8 cellular contexts compared by ENCODE assay signal in the genomic region with DNA sequence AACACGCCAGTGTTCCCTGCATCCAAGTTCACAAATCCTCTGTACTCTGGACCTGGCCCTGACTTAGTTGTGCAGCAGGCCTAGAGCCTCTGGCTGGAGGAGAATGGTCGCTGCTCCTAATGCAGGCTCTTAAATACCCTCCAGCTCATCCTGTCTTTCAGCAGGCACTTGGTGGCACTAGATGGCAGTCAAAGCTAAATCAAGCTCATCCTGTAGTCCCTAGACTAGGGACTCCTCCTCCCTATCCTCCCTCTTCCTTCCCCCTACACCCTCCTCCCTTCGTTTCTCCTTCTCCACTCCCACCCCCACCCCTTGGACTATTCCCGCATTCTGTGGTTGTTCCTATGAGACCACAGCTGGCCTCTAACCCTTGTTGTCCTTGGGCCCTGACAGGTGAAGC. TPM values are rescaled to one million over a fixed set of nuclear protein-coding genes. Genes with fewer than 3 reads are reported as not detected.
DNase-seq lines count a peak whose midpoint lies in the region; ATAC-seq and TF ChIP-seq lines count a peak whose summit lies in the region.

No MANE protein-coding gene starts in this region.

- H3K27me3 Mint-ChIP-seq in Caco-2 (ENCODE audit: insufficient read depth, unreplicated experiment): peaks cover 5% of the 10 kb centered on the region

- no peak overlapping the region for H3K27ac ChIP-seq in WERI-Rb-1

- POLR2A ChIA-PET in Caco-2 (lab: Charles Lee): no interaction called here

- H3K36me3 ChIP-seq in Caco-2 (ENCODE audit: control insufficient read depth, insufficient read depth, low read length): no peaks in the 10 kb centered on the region
- no peaks in the 10 kb centered on the region; the same call in 1 of the 2 replicates for H3K36me3 ChIP-seq in WERI-Rb-1

- H3K27ac Mint-ChIP-seq in Caco-2 (ENCODE audit: unreplicated experiment): no peak overlapping the region

- no peaks in the 10 kb centered on the region for H3K4me1 ChIP-seq in Caco-2

- no TSS peak for BruUV-seq in Caco-2 (replicated peaks; lab: Mats Ljungman, UMichigan)

- H3K27me3 ChIP-seq in Caco-2 (replicated peaks; ENCODE audit: control insufficient read depth, insufficient read depth, low read length) (no peaks in the 10 kb centered on the region), WERI-Rb-1 (ENCODE audit: insufficient read depth, low read depth, severe bottlenecking) (no peaks in the 10 kb centered on the region)

- no peak for ATAC-seq in GM19455 (IDR thresholded peaks at IDR 0.05; ENCODE audit: unreplicated experiment)
- ATAC-seq in HG02642 (IDR thresholded peaks at IDR 0.05; ENCODE audit: poor library complexity, unreplicated experiment): no peak
- ATAC-seq in HG03196 (IDR thresholded peaks at IDR 0.05; ENCODE audit: unreplicated experiment): no peak

- H3K9me3 ChIP-seq in Caco-2 (no peaks in the 10 kb centered on the region), WERI-Rb-1 (ENCODE audit: severe bottlenecking) (no peaks in the 10 kb centered on the region)

- H3K36me3 Mint-ChIP-seq in Caco-2 (ENCODE audit: insufficient read depth, unreplicated experiment): no peaks in the 10 kb centered on the region

- no peak overlapping the region for H3K4me3 Mint-ChIP-seq in Caco-2 (ENCODE audit: unreplicated experiment)

- intact Hi-C loops in Caco-2 (cut with micrococcal nuclease; ENCODE audit: unreplicated experiment): loop anchor here (1.0 to 5.0 kb wide), 4 partner anchors 116 to 809 kb away; no protein-coding TSS in a partner anchor

- H3K4me3 ChIP-seq in Caco-2 (ENCODE audit: low read depth, low read length) (no peak overlapping the region), WERI-Rb-1 (ENCODE audit: low read depth, low read length) (no peak overlapping the region)
- H3K4me3 ChIP-seq in Jurkat, Clone E6-1 (ENCODE audit: low read length): no peak overlapping the region

- peak; percentile 24 to 32 for TF ChIP-seq CTCF in Caco-2 (IDR thresholded peaks at IDR 0.05; ENCODE audit: insufficient read depth in 1 of 2, low read depth in 1 of 2, low read length in 1 of 2, severe bottlenecking in 1 of 2, unreplicated experiment in 1 of 2)
- peak; percentile 92 for TF ChIP-seq CTCF in WERI-Rb-1 (IDR thresholded peaks at IDR 0.05; ENCODE audit: low read depth, low read length)

- no peaks in the 10 kb centered on the region for H3K9me3 Mint-ChIP-seq in Caco-2 (ENCODE audit: unreplicated experiment)

- CTCF ChIA-PET in Caco-2 (lab: Charles Lee): interaction anchor here (0.5 to 1.3 kb wide), 11 partner anchors 12 to 809 kb away, joined by 3 to 9 read pairs (median 4); a partner anchor contains a TSS

- no peaks in the 10 kb centered on the region for H3K4me1 Mint-ChIP-seq in Caco-2 (ENCODE audit: low read depth, unreplicated experiment)

- DNase-seq in Caco-2 (peak; percentile 50 to 53), WERI-Rb-1 (peak; percentile 80), kidney tubule cell (ENCODE audit: low spot score) (peak; percentile 44)
- peak; percentile 34 for DNase-seq in Jurkat, Clone E6-1 (ENCODE audit: low read depth, low spot score)
- DNase-seq in activated CD8-positive, alpha-beta memory T cell treated with anti-CD3 and anti-CD28 coated beads, Interleukin-2, amount 50 U/mL, for 4 hours: no peak

RNA-seq across cellular contexts. Expression of a gene that starts 41.5 kb away (rescaled TPM):
- 22.9 and 26.3 TPM in 2 replicates for total RNA-seq in Caco-2 (2022)
- 10.6 TPM for polyA plus RNA-seq in Jurkat, Clone E6-1 (2012; ENCODE audit: insufficient read depth, insufficient read length)
